Comparison of ENCODE assay signal across 16 cellular contexts in the genomic region with DNA sequence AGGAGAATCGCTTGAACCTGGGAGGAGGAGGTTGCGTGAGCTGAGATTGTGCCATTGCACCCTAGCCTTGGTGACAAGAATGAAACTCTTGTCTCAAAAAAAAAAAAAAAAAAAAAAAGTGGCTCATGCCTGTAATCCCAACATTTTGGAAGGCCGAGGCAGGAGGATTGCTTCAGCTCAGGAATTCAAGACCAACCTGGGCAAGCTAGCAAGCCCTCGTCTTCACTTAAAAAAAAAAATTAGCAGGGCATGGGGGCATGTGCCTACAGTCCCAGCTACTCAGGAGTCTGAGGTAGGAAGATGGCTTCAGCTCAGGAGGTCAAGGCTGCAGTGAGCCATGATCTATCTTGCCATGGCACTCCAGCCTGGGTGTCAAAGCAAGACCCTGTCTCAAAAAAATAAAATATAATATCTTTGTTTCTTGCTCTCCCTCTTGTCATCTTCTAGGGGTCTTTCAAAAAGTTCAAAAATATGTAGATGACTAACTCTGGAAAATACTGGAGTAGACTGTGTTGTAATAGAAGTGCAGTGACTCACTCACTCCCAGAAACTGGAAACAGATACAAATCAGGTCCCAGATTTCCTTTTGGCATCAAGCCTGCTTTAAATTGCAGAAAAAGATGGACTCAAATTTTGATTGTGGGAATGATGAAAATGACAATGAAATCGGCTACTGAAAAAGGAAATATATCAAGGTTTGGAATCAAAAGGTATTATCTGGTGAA. TPM values are rescaled to one million over a fixed set of nuclear protein-coding genes. Genes with fewer than 3 reads are reported as not detected.
A peak's percentile ranks its signal among the peaks of the same experiment; 100 is the strongest.
DNase-seq lines count a peak whose midpoint lies in the region; ATAC-seq, FAIRE-seq and TF ChIP-seq lines count a peak whose summit lies in the region.
"Had no signal": no experiment of that assay in that cellular context is flagged by ENCODE, and none has a peak within 500 bp of the region (broad histone marks: within the 10 kb centered on the region; RNA-seq: fewer than 3 reads in every experiment).

No MANE protein-coding gene starts in this region.

- H3K4me3 Mint-ChIP-seq in activated T-cell treated with anti-CD3 and anti-CD28 coated beads, Interleukin-2, amount 50 U/mL, for 72 hours, result no peak overlapping the region
- H3K4me3 Mint-ChIP-seq: activated T-cell treated with anti-CD3 and anti-CD28 coated beads, Interleukin-2, amount 50 U/mL, for 24 hours had no signal

- TF ChIP-seq CTCF in vagina (IDR thresholded peaks at IDR 0.05), result no peak

- DNase-seq in GM04503 (ENCODE audit: low read depth) (peak; percentile 60), RCC 7860 (ENCODE audit: low spot score) (peak; percentile 24), epithelial cell of prostate (ENCODE audit: low read depth, low spot score) (no peak), renal cortical epithelial cell (ENCODE audit: low read depth) (peak; percentile 76), vagina (ENCODE audit: extremely low spot score in 2 of 2) (no peak), NCI-H146 (lab: John Stamatoyannopoulos, UW) (no peak)
- DNase-seq in activated T-cell treated with anti-CD3 and anti-CD28 coated beads, Interleukin-2, amount 50 U/mL, for 72 hours, result no peak
- DNase-seq: activated T-cell treated with anti-CD3 and anti-CD28 coated beads, Interleukin-2, amount 50 U/mL, for 24 hours; NCI-H1048; NCI-H524 treated with DMSO at 0.1 percent for 48 hours; pancreas; SIG-M5; stimulated activated CD4-positive, alpha-beta T cell treated with anti-CD3 and anti-CD28 coated beads, Interleukin-2, amount 100 ng/mL, for 48 hours; WERI-Rb-1 had no signal

- H3K36me3 ChIP-seq in vagina, result no peaks in the 10 kb centered on the region
- H3K36me3 ChIP-seq: cardiac muscle cell, pancreas had no signal

- no peaks in the 10 kb centered on the region for H3K9me3 ChIP-seq in vagina
- H3K9me3 ChIP-seq: pancreas had no signal

- H3K4me1 ChIP-seq in vagina, result peaks cover 14% of the 10 kb centered on the region

- H3K4me1 Mint-ChIP-seq in activated T-cell treated with anti-CD3 and anti-CD28 coated beads, Interleukin-2, amount 50 U/mL, for 72 hours (ENCODE audit: low read depth), result peaks cover 22% of the 10 kb centered on the region

- H3K27me3 ChIP-seq in vagina, result no peaks in the 10 kb centered on the region
- H3K27me3 ChIP-seq: pancreas had no signal

- no peak overlapping the region for H3K4me3 ChIP-seq in vagina
- H3K4me3 ChIP-seq: cardiac muscle cell, pancreas had no signal

- H3K27ac ChIP-seq in epithelial cell of prostate (peak overlapping the region; percentile 17), vagina (no peak overlapping the region)
- H3K27ac ChIP-seq: cardiac muscle cell, pancreas, WERI-Rb-1 had no signal

- H3K27ac Mint-ChIP-seq in activated T-cell treated with anti-CD3 and anti-CD28 coated beads, Interleukin-2, amount 50 U/mL, for 72 hours, result no peak overlapping the region
- H3K27ac Mint-ChIP-seq: activated T-cell treated with anti-CD3 and anti-CD28 coated beads, Interleukin-2, amount 50 U/mL, for 24 hours had no signal

- no peak for ATAC-seq in activated T-cell treated with anti-CD3 and anti-CD28 coated beads, Interleukin-2, amount 50 U/mL, for 72 hours (replicated peaks in 1 of 2)
- ATAC-seq: pancreas had no signal

- FAIRE-seq in RCC 7860 (lab: Jason Lieb, UNC), result peak; percentile 56
- FAIRE-seq: frontal cortex, pancreas had no signal

- no peak for TF ChIP-seq POLR2A in vagina (IDR thresholded peaks at IDR 0.05)

- H3K36me3 Mint-ChIP-seq in activated T-cell treated with anti-CD3 and anti-CD28 coated beads, Interleukin-2, amount 50 U/mL, for 72 hours (ENCODE audit: insufficient read depth in 2 of 2), result no peaks in the 10 kb centered on the region

- no peaks in the 10 kb centered on the region for H3K9me3 Mint-ChIP-seq in activated T-cell treated with anti-CD3 and anti-CD28 coated beads, Interleukin-2, amount 50 U/mL, for 72 hours
- H3K9me3 Mint-ChIP-seq: activated T-cell treated with anti-CD3 and anti-CD28 coated beads, Interleukin-2, amount 50 U/mL, for 24 hours had no signal

- intact Hi-C loops in vagina (cut with DNase I), result no loop called here

- no peaks in the 10 kb centered on the region for H3K27me3 Mint-ChIP-seq in activated T-cell treated with anti-CD3 and anti-CD28 coated beads, Interleukin-2, amount 50 U/mL, for 72 hours (ENCODE audit: low read depth)
- H3K27me3 Mint-ChIP-seq: activated T-cell treated with anti-CD3 and anti-CD28 coated beads, Interleukin-2, amount 50 U/mL, for 24 hours had no signal

RNA-seq across cellular contexts. Expression of gene GINM1, which starts 2.8 kb away (rescaled TPM):
- total RNA-seq in renal cortical epithelial cell (70.5 and 91.2 TPM in 2 replicates), vagina (36.1 TPM)
- total RNA-seq in activated T-cell treated with anti-CD3 and anti-CD28 coated beads, Interleukin-2, amount 50 U/mL, for 72 hours, result 10 to 100 TPM; 15.3 to 23.3 TPM

RNA-seq across cellular contexts. Expression of gene PPIL4, which starts 17.5 kb away (rescaled TPM):
- total RNA-seq in renal cortical epithelial cell (38.7 and 59.0 TPM in 2 replicates), vagina (20.1 TPM)
- total RNA-seq in activated T-cell treated with anti-CD3 and anti-CD28 coated beads, Interleukin-2, amount 50 U/mL, for 72 hours, result 10 to 100 TPM; 29.5 to 42.0 TPM

Comparison
In these comparisons a context has a peak if more than half of its experiments do, and no peak if none do; other contexts are left out.
1. DNase-seq: peak in GM04503 (single experiment), RCC 7860 (single experiment) and renal cortical epithelial cell (single experiment); none in epithelial cell of prostate (single experiment), vagina (0 of 2), activated T-cell treated with anti-CD3 and anti-CD28 coated beads, Interleukin-2, amount 50 U/mL, for 72 hours (0 of 2) and NCI-H146 (single experiment).